In the genomic region with DNA sequence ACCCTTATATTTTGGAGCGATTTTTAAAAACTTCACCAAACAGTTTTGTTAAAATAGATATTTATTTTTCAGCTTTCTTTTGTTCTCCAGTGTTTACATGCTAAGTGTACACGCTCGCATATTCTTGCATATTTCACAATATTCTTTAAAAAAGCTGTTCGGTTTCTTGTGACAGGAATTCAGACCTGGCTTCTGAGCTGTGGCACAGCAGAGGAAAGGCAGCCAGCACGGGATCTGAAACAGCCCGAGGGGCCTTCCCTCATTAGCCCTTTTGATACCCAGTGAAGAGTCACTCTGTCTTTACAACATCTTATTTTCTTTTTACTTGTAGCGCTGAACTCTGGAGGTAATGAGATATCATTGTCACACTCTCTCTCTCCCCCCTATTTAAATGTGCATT, we compare ENCODE assay signal across 27 cellular contexts.
DNase-seq lines count a peak whose midpoint lies in the region; ATAC-seq and TF ChIP-seq lines count a peak whose summit lies in the region.
"Had no signal": no experiment of that assay in that cellular context is flagged by ENCODE, and none has a peak within 500 bp of the region (broad histone marks: within the 10 kb centered on the region; RNA-seq: fewer than 3 reads in every experiment).

No MANE protein-coding gene starts in this region.

- H3K27ac ChIP-seq in trophoblast cell (ENCODE audit: low read depth, low read length) (no peak overlapping the region), substantia nigra (ENCODE audit: low read depth, low read length, poor library complexity, severe bottlenecking) (no peak overlapping the region)
- H3K27ac ChIP-seq: HL-60 had no signal

- H3K14ac ChIP-seq in trophoblast cell (ENCODE audit: low read length), result no peak overlapping the region

- no peak overlapping the region for H2AFZ ChIP-seq in trophoblast cell (ENCODE audit: insufficient read depth, low read length, poor library complexity)

- in situ Hi-C loops in SK-MEL-5 (cut with HindIII; ENCODE audit: low pct_unique_long_range_greater_than_20kb, low sequenced_read_pairs), result no loop called here

- peaks cover 0 to 4% of the 10 kb centered on the region in 2 experiments for H3K4me1 ChIP-seq in trophoblast cell (ENCODE audit: control insufficient read depth in 1 of 2, insufficient read depth in 2 of 2, low read length in 2 of 2)

- no peak overlapping the region for H2BK12ac ChIP-seq in trophoblast cell (ENCODE audit: low read length)

- no peak overlapping the region for H3K18ac ChIP-seq in trophoblast cell (ENCODE audit: low read length)

- H2BK5ac ChIP-seq in trophoblast cell (ENCODE audit: low read depth, low read length, poor library complexity), result no peak overlapping the region

- H4K8ac ChIP-seq in trophoblast cell (ENCODE audit: low read depth, low read length), result no peak overlapping the region

- no peak overlapping the region for H4K91ac ChIP-seq in trophoblast cell (ENCODE audit: low read depth, low read length)

- H3K23ac ChIP-seq in trophoblast cell (ENCODE audit: low read length), result no peak overlapping the region

- H3K9ac ChIP-seq in trophoblast cell (ENCODE audit: low read length), result no peak overlapping the region

- H3K4ac ChIP-seq in trophoblast cell (ENCODE audit: low read depth, low read length), result no peak overlapping the region

- H3K4me3 ChIP-seq in fibroblast of the aortic adventitia (ENCODE audit: low read depth, low read length) (no peak overlapping the region), trophoblast cell (ENCODE audit: low read depth, low read length) (no peak overlapping the region)

- H3K79me2 ChIP-seq in trophoblast cell (ENCODE audit: control insufficient read depth, insufficient read depth, low read length, poor library complexity), result no peaks in the 10 kb centered on the region

- DNase-seq in GM03348 (ENCODE audit: low spot score) (peak; percentile 16), SK-MEL-5 (ENCODE audit: low read depth, low spot score) (peak; percentile 15), fibroblast of the aortic adventitia (ENCODE audit: low read depth) (peak; percentile 20), trophoblast cell (peak; percentile 9 to 39), substantia nigra (lab: John Stamatoyannopoulos, UW) (no peak)
- no peak for DNase-seq in activated CD4-positive, alpha-beta T cell treated with anti-CD3 and anti-CD28 coated beads for 48 hours
- DNase-seq: ACHN; AML-193; C1 segment of cervical spinal cord; Calu3; CD8-positive, alpha-beta T cell; DMS153; GDM1; H7; KBM-7; NCI-H1092 treated with DMSO at 0.1 percent for 48 hours; NCI-H1436 treated with DMSO at 0.1 percent for 48 hours; NCI-H1930; NCI-H2171 treated with DMSO at 0.1 percent for 48 hours; NCI-H524 treated with DMSO at 0.1 percent for 48 hours; NCI-H82; OCI-M1; Right ventricle myocardium superior; SW 1271 had no signal

- H3K9me3 ChIP-seq in trophoblast cell (ENCODE audit: insufficient read depth, low read depth, low read length), result no peaks in the 10 kb centered on the region

- no peak for ATAC-seq in GM19351 (IDR thresholded peaks at IDR 0.05; ENCODE audit: unreplicated experiment)
- ATAC-seq: CD8-positive, alpha-beta T cell; HepG2 had no signal

- H4K12ac ChIP-seq in trophoblast cell (ENCODE audit: low read depth, low read length), result no peak overlapping the region

- H3K79me1 ChIP-seq in trophoblast cell (ENCODE audit: low read length), result no peaks in the 10 kb centered on the region

- no peak overlapping the region for H3K4me2 ChIP-seq in trophoblast cell (ENCODE audit: low read length)

- no CpG with 5 or more reads among the region's 7 CpGs for WGBS in trophoblast cell (ENCODE audit: extremely low coverage, insufficient coverage, insufficient read length)

- H3K27me3 ChIP-seq in trophoblast cell (ENCODE audit: insufficient read depth, low read length), result peaks cover 3% of the 10 kb centered on the region

- no peak overlapping the region for H2BK120ac ChIP-seq in trophoblast cell (ENCODE audit: insufficient read depth, low read length, poor library complexity)

- no peak overlapping the region for H2AK5ac ChIP-seq in trophoblast cell (ENCODE audit: low read length)

- no peak for TF ChIP-seq CTCF in fibroblast of the aortic adventitia (IDR thresholded peaks at IDR 0.05; ENCODE audit: insufficient read depth, low read length)

- no peaks in the 10 kb centered on the region for H3K36me3 ChIP-seq in trophoblast cell (ENCODE audit: control insufficient read depth in 1 of 2, insufficient read depth in 2 of 2, low read length in 2 of 2)

Comparison
In these comparisons a context has a peak if more than half of its experiments do, and no peak if none do; other contexts are left out.
1. DNase-seq: peak in GM03348 (single experiment), SK-MEL-5 (single experiment), fibroblast of the aortic adventitia (single experiment) and trophoblast cell (2 of 2); none in substantia nigra (0 of 49) and activated CD4-positive, alpha-beta T cell treated with anti-CD3 and anti-CD28 coated beads for 48 hours (single experiment).